15 cellular contexts compared by ENCODE assay signal in genomic region chr1:204462229-204462561, GRCh38. TPM values are rescaled to one million over a fixed set of nuclear protein-coding genes. Genes with fewer than 3 reads are reported as not detected.
DNase-seq lines count a peak whose midpoint lies in the region; ATAC-seq and TF ChIP-seq lines count a peak whose summit lies in the region.
"Had no signal": no experiment of that assay in that cellular context is flagged by ENCODE, and none has a peak within 500 bp of the region (broad histone marks: within the 10 kb centered on the region; RNA-seq: fewer than 3 reads in every experiment).

No MANE protein-coding gene starts in this region.

- H3K27ac ChIP-seq in cingulate gyrus (ENCODE audit: low read depth, low read length), result peak overlapping the region; percentile 65
- H3K27ac ChIP-seq: WERI-Rb-1 had no signal

- ATAC-seq in HG02870 (IDR thresholded peaks at IDR 0.05; ENCODE audit: unreplicated experiment), result no peak

- H3K27ac Mint-ChIP-seq in T-helper 2 cell treated with Interferon-gamma antibody and Interleukin-4, amounts not matched to agents 5 μg/mL and 100 μg/mL, for 36 hours, result peak overlapping the region; percentile 39
- H3K27ac Mint-ChIP-seq in IgD-negative memory B cell (peak overlapping the region; percentile 95 to 97 (median 97)), neural crest cell (ENCODE audit: unreplicated experiment) (peak overlapping the region; percentile 57)

- H3K4me1 Mint-ChIP-seq in T-helper 2 cell treated with Interferon-gamma antibody and Interleukin-4, amounts not matched to agents 5 μg/mL and 100 μg/mL, for 36 hours (ENCODE audit: low read depth), result peaks cover 41% of the 10 kb centered on the region
- H3K4me1 Mint-ChIP-seq in IgD-negative memory B cell (peaks cover 77 to 83% (median 78%) of the 10 kb centered on the region in 3 donors), neural crest cell (peaks cover 20% of the 10 kb centered on the region)

- no peak for TF ChIP-seq CTCF in neural crest cell (conservative IDR thresholded peaks at IDR 0.05)

- no peaks in the 10 kb centered on the region for H3K9me3 Mint-ChIP-seq in T-helper 2 cell treated with Interferon-gamma antibody and Interleukin-4, amounts not matched to agents 5 μg/mL and 100 μg/mL, for 36 hours
- no peaks in the 10 kb centered on the region for H3K9me3 Mint-ChIP-seq in IgD-negative memory B cell
- H3K9me3 Mint-ChIP-seq in neural crest cell, result no peaks in the 10 kb centered on the region
- H3K9me3 Mint-ChIP-seq: nephron had no signal

- DNase-seq in T-helper 2 cell treated with Interferon-gamma antibody and Interleukin-4, amounts not matched to agents 5 μg/mL and 100 μg/mL, for 36 hours (ENCODE audit: low spot score), result no peak
- DNase-seq in T-helper 2 cell, result no peak
- no peak for DNase-seq in neural crest cell (ENCODE audit: low read depth, low spot score)
- no peak for DNase-seq in retina
- DNase-seq in activated naive CD4-positive, alpha-beta T cell treated with anti-CD3 and anti-CD28 coated beads, Interleukin-2, amount 50 U/mL, for 16 hours, result no peak
- DNase-seq: 8988T, IMR-90, NCI-H1436 treated with DMSO at 0.1 percent for 48 hours, NCI-H524 treated with DMSO at 0.1 percent for 48 hours, sigmoid colon, WERI-Rb-1 had no signal

- H3K36me3 Mint-ChIP-seq in T-helper 2 cell treated with Interferon-gamma antibody and Interleukin-4, amounts not matched to agents 5 μg/mL and 100 μg/mL, for 36 hours (ENCODE audit: low read depth), result peaks cover 19% of the 10 kb centered on the region
- H3K36me3 Mint-ChIP-seq in IgD-negative memory B cell (peaks cover 17% of the 10 kb centered on the region), neural crest cell (ENCODE audit: low read depth) (peaks cover 28% of the 10 kb centered on the region)

- H3K27me3 Mint-ChIP-seq in T-helper 2 cell treated with Interferon-gamma antibody and Interleukin-4, amounts not matched to agents 5 μg/mL and 100 μg/mL, for 36 hours (ENCODE audit: low read depth), result no peaks in the 10 kb centered on the region
- H3K27me3 Mint-ChIP-seq in IgD-negative memory B cell (peaks cover 2% of the 10 kb centered on the region), neural crest cell (ENCODE audit: low read depth) (no peaks in the 10 kb centered on the region)

- H3K4me3 Mint-ChIP-seq in T-helper 2 cell treated with Interferon-gamma antibody and Interleukin-4, amounts not matched to agents 5 μg/mL and 100 μg/mL, for 36 hours, result peak overlapping the region; percentile 67
- H3K4me3 Mint-ChIP-seq in IgD-negative memory B cell (peak overlapping the region; percentile 68 to 92 (median 88)), neural crest cell (no peak overlapping the region)
- H3K4me3 Mint-ChIP-seq: nephron had no signal

RNA-seq across cellular contexts. Expression of gene PIK3C2B, which starts 32.4 kb away (rescaled TPM):
- polyA plus RNA-seq in IgD-negative memory B cell, result 8.1 TPM
- total RNA-seq in neural crest cell, result 70.5 and 71.7 TPM in 2 replicates

RNA-seq across cellular contexts. Expression of gene PPP1R15B, which starts 50.6 kb away (rescaled TPM):
- 24.4 TPM for polyA plus RNA-seq in IgD-negative memory B cell
- 45.8 and 46.6 TPM in 2 replicates for total RNA-seq in neural crest cell

RNA-seq across cellular contexts. Expression of gene MDM4, which starts 54.0 kb away (rescaled TPM):
- 23.9 TPM for polyA plus RNA-seq in IgD-negative memory B cell
- 92.5 and 98.2 TPM in 2 replicates for total RNA-seq in neural crest cell

Comparison
In these comparisons a context has a peak if more than half of its experiments do, and no peak if none do; other contexts are left out.
1. H3K27ac Mint-ChIP-seq: peak in every context shown above with its lines; median percentile 97 in IgD-negative memory B cell; 57 in neural crest cell; 39 in T-helper 2 cell treated with Interferon-gamma antibody and Interleukin-4, amounts not matched to agents 5 μg/mL and 100 μg/mL, for 36 hours.